ENCODE assay signal across 8 cellular contexts in genomic region chrX:129957241-129958099, GRCh38. TPM values are rescaled to one million over a fixed set of nuclear protein-coding genes. Genes with fewer than 3 reads are reported as not detected.
A peak's percentile ranks its signal among the peaks of the same experiment; 100 is the strongest.
DNase-seq lines count a peak whose midpoint lies in the region; ATAC-seq and TF ChIP-seq lines count a peak whose summit lies in the region.

No MANE protein-coding gene starts in this region.

- ATAC-seq in HG02571 (IDR thresholded peaks at IDR 0.05; ENCODE audit: unreplicated experiment) (peak; percentile 68), upper lobe of left lung (ENCODE audit: low FRiP score in 2 of 2) (peak; percentile 74 to 94)

- H3K36me3 ChIP-seq in esophagus (ENCODE audit: control insufficient read depth in 2 of 2, insufficient read depth in 2 of 2, low read length in 1 of 2) (no peaks in the 10 kb centered on the region), muscle layer of duodenum (ENCODE audit: control insufficient read depth in 1 of 2, insufficient read depth in 2 of 2, low read length in 2 of 2) (no peaks in the 10 kb centered on the region), upper lobe of left lung (no peaks in the 10 kb centered on the region)

- WGBS in esophagus, 2 donors: 12 to 34% methylated on average over 43 to 56 of the region's 56 CpGs
- 39 to 83% methylated on average over 1 to 40 of the region's 56 CpGs for WGBS in upper lobe of left lung, 2 donors

- no peak for TF ChIP-seq EP300 in upper lobe of left lung (IDR thresholded peaks at IDR 0.05)

- H3K27me3 ChIP-seq in esophagus (ENCODE audit: control insufficient read depth in 1 of 2, insufficient read depth in 2 of 2, low read length in 2 of 2) (no peaks in the 10 kb centered on the region), muscle layer of duodenum (ENCODE audit: low read depth, low read length) (no peaks in the 10 kb centered on the region), upper lobe of left lung (no peaks in the 10 kb centered on the region)

- TF ChIP-seq CTCF in WI38 (IDR thresholded peaks at IDR 0.05; ENCODE audit: low read depth, low read length): no peak
- TF ChIP-seq CTCF in upper lobe of left lung (IDR thresholded peaks at IDR 0.05): no peak

- DNase-seq in 8988T (peak; percentile 60), NAMALWA (ENCODE audit: low spot score) (peak; percentile 70), upper lobe of left lung (peak; percentile 70 to 93)

- H3K4me1 ChIP-seq in esophagus (ENCODE audit: control insufficient read depth in 2 of 2, insufficient read depth in 2 of 2, low read length in 1 of 2): peaks cover 5 to 6% of the 10 kb centered on the region in 2 donors
- H3K4me1 ChIP-seq in muscle layer of duodenum (ENCODE audit: control insufficient read depth in 1 of 2, insufficient read depth in 2 of 2, low read length in 2 of 2): peaks cover 0 to 3% of the 10 kb centered on the region in 2 donors
- peaks cover 4 to 25% (median 5%) of the 10 kb centered on the region in 4 donors for H3K4me1 ChIP-seq in upper lobe of left lung

- TF ChIP-seq POLR2A in GM10847 (IDR thresholded peaks at IDR 0.05; ENCODE audit: extremely low read depth, insufficient read length) (peak; percentile 59), upper lobe of left lung (IDR thresholded peaks at IDR 0.05) (peak in 1 of 4 donors; percentile 66)

- H3K9me3 ChIP-seq in esophagus (ENCODE audit: control insufficient read depth in 2 of 2, insufficient read depth in 1 of 2, low read depth in 1 of 2, low read length in 1 of 2) (peaks cover 0 to 2% of the 10 kb centered on the region in 2 donors), muscle layer of duodenum (ENCODE audit: control insufficient read depth in 1 of 2, low read length in 2 of 2) (no peaks in the 10 kb centered on the region), upper lobe of left lung (no peaks in the 10 kb centered on the region)

- H3K4me3 ChIP-seq in WI38 (ENCODE audit: low read depth, low read length) (peak overlapping the region; percentile 42), esophagus (ENCODE audit: low read depth in 1 of 2, low read length in 2 of 2) (peak overlapping the region; percentile 21 to 33), muscle layer of duodenum (ENCODE audit: low read depth in 1 of 2, low read length in 2 of 2) (peak overlapping the region; percentile 35 to 37), upper lobe of left lung (peak overlapping the region; percentile 22 to 53 (median 46))

- peak overlapping the region; percentile 2 to 47 for H3K27ac ChIP-seq in esophagus (ENCODE audit: low read depth in 2 of 2, low read length in 1 of 2)
- H3K27ac ChIP-seq in muscle layer of duodenum (ENCODE audit: low read length): no peak overlapping the region
- peak overlapping the region; percentile 57 to 86 (median 72) for H3K27ac ChIP-seq in upper lobe of left lung

RNA-seq across cellular contexts. Expression of gene BCORL1, which starts 25.0 kb away (rescaled TPM):
- 1 to 10 TPM; 1.0 to 1.7 TPM for polyA plus RNA-seq in esophagus
- total RNA-seq in upper lobe of left lung: 10 to 100 TPM in 4 of 6 donors, 1 to 10 TPM in 2; 3.2 to 21.4 (median 11.2) TPM

RNA-seq across cellular contexts. Expression of gene UTP14A, which starts 51.5 kb away (rescaled TPM):
- 10 to 100 TPM in 1 of 2 donors, 1 to 10 TPM in 1; 8.3 to 14.1 TPM for polyA plus RNA-seq in esophagus
- 10 to 100 TPM in 5 of 6 donors, 1 to 10 TPM in 1; 9.5 to 17.7 (median 15.5) TPM for total RNA-seq in upper lobe of left lung
